ENCODE assay signal across 22 cellular contexts in genomic region chr7:4790078-4790465, GRCh38.
"Had no signal": no experiment of that assay in that cellular context is flagged by ENCODE, and none has a peak within 500 bp of the region (broad histone marks: within the 10 kb centered on the region; RNA-seq: fewer than 3 reads in every experiment).

No MANE protein-coding gene starts in this region.

- H3K27ac Mint-ChIP-seq: activated naive CD8-positive, alpha-beta T cell had no signal

- ATAC-seq: foreskin keratinocyte, gastrocnemius medialis had no signal

- H3K27me3 ChIP-seq: brain microvascular endothelial cell, colonic mucosa, esophagus muscularis mucosa, foreskin keratinocyte, gastrocnemius medialis, heart left ventricle had no signal

- H3K27me3 Mint-ChIP-seq: activated naive CD8-positive, alpha-beta T cell had no signal

- DNase-seq: activated CD4-positive, alpha-beta T cell treated with anti-CD3 and anti-CD28 coated beads for 4 hours; activated CD4-positive, alpha-beta T cell treated with anti-CD3 and anti-CD28 coated beads, Interleukin-2, amount 50 U/mL, for 1 hour; activated CD4-positive, alpha-beta T cell treated with anti-CD3 and anti-CD28 coated beads, Interleukin-2, amount 50 U/mL, for 48 hours; activated CD4-positive, CD25-positive, alpha-beta regulatory T cell; activated CD4-positive, CD25-positive, alpha-beta regulatory T cell treated with anti-CD3 and anti-CD28 coated beads, Interleukin-2, amount 50 U/mL, for 72 hours; activated CD8-positive, alpha-beta memory T cell treated with anti-CD3 and anti-CD28 coated beads, Interleukin-2, amount 50 U/mL, for 48 hours; activated gamma-delta T cell treated with Interleukin-2 at 50 U/mL for 16 hours; activated naive CD4-positive, alpha-beta T cell treated with anti-CD3 and anti-CD28 coated beads, Interleukin-2, amount 50 U/mL, for 16 hours; activated naive CD4-positive, alpha-beta T cell treated with Interleukin-2 at 50 U/mL for 16 hours; activated T-cell treated with anti-CD3 and anti-CD28 coated beads, Interleukin-2, amount 50 U/mL, for 48 hours; amniotic stem cell; brain microvascular endothelial cell; cerebellar nuclear complex; colonic mucosa; effector CD8-positive, alpha-beta T cell; erythroblast; foreskin keratinocyte; gastrocnemius medialis; T-helper 2 cell had no signal

- H3K36me3 Mint-ChIP-seq: activated naive CD8-positive, alpha-beta T cell had no signal

- H3K4me1 ChIP-seq: foreskin keratinocyte, gastrocnemius medialis had no signal

- H3K27ac ChIP-seq: brain microvascular endothelial cell, colonic mucosa, esophagus muscularis mucosa, foreskin keratinocyte, gastrocnemius medialis, heart left ventricle had no signal

- H3K4me3 Mint-ChIP-seq: activated naive CD8-positive, alpha-beta T cell had no signal

- H3K4me3 ChIP-seq: colonic mucosa, esophagus muscularis mucosa, gastrocnemius medialis, heart left ventricle had no signal

- H3K9me3 ChIP-seq: colonic mucosa, esophagus muscularis mucosa, gastrocnemius medialis, heart left ventricle had no signal
